Comparison of ENCODE assay signal across 1 cellular context in the genomic region with DNA sequence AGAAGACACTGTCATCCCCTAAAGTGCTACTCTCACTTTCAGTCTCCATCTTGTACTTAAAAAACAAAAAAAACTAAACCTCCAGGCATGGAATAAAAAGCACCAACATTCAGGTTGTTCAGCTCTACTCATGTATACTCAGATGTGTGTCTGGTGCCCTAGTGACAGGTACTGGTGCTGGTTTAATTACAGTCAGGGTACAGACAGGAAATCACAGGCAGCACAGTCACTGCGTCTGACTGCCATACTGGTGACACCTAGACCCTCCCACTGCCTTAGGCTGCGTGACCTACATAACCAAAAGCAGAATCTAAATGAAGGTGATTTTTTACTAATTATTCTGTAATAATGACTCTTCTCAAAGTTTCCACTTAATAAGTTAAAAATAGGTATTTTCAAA.
TF ChIP-seq lines count a peak whose summit lies in the region.

A gene (minus strand): TSS at position 176 of the 400 bp plus-strand sequence. CDS start 127 bp downstream, at position 49.

TF ChIP-seq in SK-N-SH, 30 proteins besides CTCF, POLR2A, EP300 and RAD21 (continued from another document):
- TF ChIP-seq, protein P1, sequence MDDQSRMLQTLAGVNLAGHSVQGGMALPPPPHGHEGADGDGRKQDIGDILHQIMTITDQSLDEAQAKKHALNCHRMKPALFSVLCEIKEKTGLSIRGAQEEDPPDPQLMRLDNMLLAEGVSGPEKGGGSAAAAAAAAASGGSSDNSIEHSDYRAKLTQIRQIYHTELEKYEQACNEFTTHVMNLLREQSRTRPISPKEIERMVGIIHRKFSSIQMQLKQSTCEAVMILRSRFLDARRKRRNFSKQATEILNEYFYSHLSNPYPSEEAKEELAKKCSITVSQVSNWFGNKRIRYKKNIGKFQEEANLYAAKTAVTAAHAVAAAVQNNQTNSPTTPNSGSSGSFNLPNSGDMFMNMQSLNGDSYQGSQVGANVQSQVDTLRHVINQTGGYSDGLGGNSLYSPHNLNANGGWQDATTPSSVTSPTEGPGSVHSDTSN (IDR thresholded peaks at IDR 0.05) = no peak
- TF ChIP-seq MXI1 (IDR thresholded peaks at IDR 0.05; ENCODE audit: low read depth, low read length) (no peak), SIN3A (IDR thresholded peaks at IDR 0.05; ENCODE audit: borderline replicate concordance, low read depth, low read length) (no peak), NRF1 (IDR thresholded peaks at IDR 0.05; ENCODE audit: low read depth, low read length) (no peak), JUND (IDR thresholded peaks at IDR 0.05) (no peak), NFIC (IDR thresholded peaks at IDR 0.05; ENCODE audit: borderline replicate concordance) (no peak), RFX5 (IDR thresholded peaks at IDR 0.05; ENCODE audit: low read length) (no peak), FOXM1 (IDR thresholded peaks at IDR 0.05; ENCODE audit: low read depth) (no peak), RCOR1 (IDR thresholded peaks at IDR 0.05; ENCODE audit: low read length) (no peak), FOXJ3 (CRISPR knock-in tag; IDR thresholded peaks at IDR 0.05) (no peak), TEAD4 (IDR thresholded peaks at IDR 0.05; ENCODE audit: borderline replicate concordance, insufficient read depth) (no peak)
- TF ChIP-seq, protein P2, sequence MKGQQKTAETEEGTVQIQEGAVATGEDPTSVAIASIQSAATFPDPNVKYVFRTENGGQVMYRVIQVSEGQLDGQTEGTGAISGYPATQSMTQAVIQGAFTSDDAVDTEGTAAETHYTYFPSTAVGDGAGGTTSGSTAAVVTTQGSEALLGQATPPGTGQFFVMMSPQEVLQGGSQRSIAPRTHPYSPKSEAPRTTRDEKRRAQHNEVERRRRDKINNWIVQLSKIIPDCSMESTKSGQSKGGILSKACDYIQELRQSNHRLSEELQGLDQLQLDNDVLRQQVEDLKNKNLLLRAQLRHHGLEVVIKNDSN (IDR thresholded peaks at IDR 0.05; ENCODE audit: borderline replicate concordance, low read depth) = no peak
- TF ChIP-seq, protein P3, sequence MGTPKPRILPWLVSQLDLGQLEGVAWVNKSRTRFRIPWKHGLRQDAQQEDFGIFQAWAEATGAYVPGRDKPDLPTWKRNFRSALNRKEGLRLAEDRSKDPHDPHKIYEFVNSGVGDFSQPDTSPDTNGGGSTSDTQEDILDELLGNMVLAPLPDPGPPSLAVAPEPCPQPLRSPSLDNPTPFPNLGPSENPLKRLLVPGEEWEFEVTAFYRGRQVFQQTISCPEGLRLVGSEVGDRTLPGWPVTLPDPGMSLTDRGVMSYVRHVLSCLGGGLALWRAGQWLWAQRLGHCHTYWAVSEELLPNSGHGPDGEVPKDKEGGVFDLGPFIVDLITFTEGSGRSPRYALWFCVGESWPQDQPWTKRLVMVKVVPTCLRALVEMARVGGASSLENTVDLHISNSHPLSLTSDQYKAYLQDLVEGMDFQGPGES (IDR thresholded peaks at IDR 0.05; ENCODE audit: low read depth, low read length) = no peak
